ENCODE assay signal across 8 cellular contexts in genomic region chr11:118610773-118611432, GRCh38. TPM values are rescaled to one million over a fixed set of nuclear protein-coding genes. Genes with fewer than 3 reads are reported as not detected.
A peak's percentile ranks its signal among the peaks of the same experiment; 100 is the strongest.
DNase-seq lines count a peak whose midpoint lies in the region; ATAC-seq and TF ChIP-seq lines count a peak whose summit lies in the region.

No MANE protein-coding gene starts in this region.

- POLR2A ChIA-PET in activated CD4-positive, alpha-beta memory T cell treated with anti-CD3 and anti-CD28 coated beads, Interleukin-2, amount 10 ng/mL, durations not matched to agents 7 days and 5 days (lab: Charles Lee), result no interaction called here

- peak; percentile 65 for TF ChIP-seq CTCF in Loucy (conservative IDR thresholded peaks at IDR 0.05; ENCODE audit: low read length)
- TF ChIP-seq CTCF in dorsolateral prefrontal cortex (IDR thresholded peaks at IDR 0.05 in 54 of 56, conservative IDR thresholded peaks at IDR 0.05 in 2 of 56; ENCODE audit: low read depth in 1 of 56, partially characterized antibody in 56 of 56), result peak; percentile 77 to 97 (median 89)
- TF ChIP-seq CTCF in lower lobe of right lung (IDR thresholded peaks at IDR 0.05), result peak; percentile 92

- no peak overlapping the region for H3K27ac Mint-ChIP-seq in activated CD4-positive, alpha-beta memory T cell treated with anti-CD3 and anti-CD28 coated beads, Interleukin-2, amount 10 ng/mL, durations not matched to agents 7 days and 5 days

- H3K4me1 Mint-ChIP-seq in activated CD4-positive, alpha-beta memory T cell treated with anti-CD3 and anti-CD28 coated beads, Interleukin-2, amount 10 ng/mL, durations not matched to agents 7 days and 5 days, result peaks cover 26% of the 10 kb centered on the region

- no peaks in the 10 kb centered on the region for H4K20me1 ChIP-seq in Loucy (ENCODE audit: insufficient read depth, low read length, poor library complexity, severe bottlenecking)

- no peak overlapping the region for H3K4me2 ChIP-seq in Loucy (ENCODE audit: low read depth, low read length, poor library complexity, severe bottlenecking)

- H3K27me3 ChIP-seq in Loucy (ENCODE audit: insufficient read depth, low read length, poor library complexity, severe bottlenecking) (peaks cover 26% of the 10 kb centered on the region), dorsolateral prefrontal cortex (no peaks in the 10 kb centered on the region), lower lobe of right lung (ENCODE audit: low read depth) (peaks cover 8% of the 10 kb centered on the region)

- H3K4me1 ChIP-seq in Loucy (ENCODE audit: insufficient read depth, low read length, poor library complexity, severe bottlenecking) (no peaks in the 10 kb centered on the region), lower lobe of right lung (peaks cover 42% of the 10 kb centered on the region)

- H3K36me3 Mint-ChIP-seq in activated CD4-positive, alpha-beta memory T cell treated with anti-CD3 and anti-CD28 coated beads, Interleukin-2, amount 10 ng/mL, durations not matched to agents 7 days and 5 days (ENCODE audit: low read depth), result peaks cover 9% of the 10 kb centered on the region

- peak overlapping the region; percentile 25; the same call in 1 of the 2 replicates for H2AFZ ChIP-seq in Loucy (ENCODE audit: low read length)

- H3K4me3 Mint-ChIP-seq in activated CD4-positive, alpha-beta memory T cell treated with anti-CD3 and anti-CD28 coated beads, Interleukin-2, amount 10 ng/mL, durations not matched to agents 7 days and 5 days, result peak overlapping the region; percentile 50

- H3K27ac ChIP-seq in dorsolateral prefrontal cortex (peak overlapping the region; percentile 84 to 99 (median 97)), lower lobe of right lung (peak overlapping the region; percentile 87)

- intact Hi-C loops in dorsolateral prefrontal cortex (cut with DNase I), result loop anchor here in 1 of 2 donors (2.0 to 5.0 kb wide), 2 partner anchors 16 to 181 kb away; partner anchors contain the start of gene DDX6
- intact Hi-C loops in lower lobe of right lung (cut with DNase I), result no loop called here

- peaks cover 48% of the 10 kb centered on the region for H3K27me3 Mint-ChIP-seq in activated CD4-positive, alpha-beta memory T cell treated with anti-CD3 and anti-CD28 coated beads, Interleukin-2, amount 10 ng/mL, durations not matched to agents 7 days and 5 days

- ATAC-seq in lower lobe of right lung (peak; percentile 72 to 79), GM19324 (IDR thresholded peaks at IDR 0.05; ENCODE audit: low FRiP score, unreplicated experiment) (no peak)

- H3K9ac ChIP-seq in Loucy (ENCODE audit: low read depth, low read length, poor library complexity, severe bottlenecking), result no peak overlapping the region

- H3K9me3 ChIP-seq in Loucy (ENCODE audit: insufficient read depth, low read depth, low read length), result no peaks in the 10 kb centered on the region
- no peaks in the 10 kb centered on the region for H3K9me3 ChIP-seq in lower lobe of right lung

- H3K36me3 ChIP-seq in Loucy (ENCODE audit: insufficient read depth, low read length), result no peaks in the 10 kb centered on the region
- peaks cover 23% of the 10 kb centered on the region for H3K36me3 ChIP-seq in lower lobe of right lung

- H3K9me2 ChIP-seq in Loucy (replicated peaks; ENCODE audit: low read depth, low read length), result no peaks in the 10 kb centered on the region

- H3K9me3 Mint-ChIP-seq in activated CD4-positive, alpha-beta memory T cell treated with anti-CD3 and anti-CD28 coated beads, Interleukin-2, amount 10 ng/mL, durations not matched to agents 7 days and 5 days, result no peaks in the 10 kb centered on the region

- CTCF ChIA-PET in activated CD4-positive, alpha-beta memory T cell treated with anti-CD3 and anti-CD28 coated beads, Interleukin-2, amount 10 ng/mL, durations not matched to agents 7 days and 5 days (lab: Charles Lee), result interaction anchor here (0.7 to 6.6 kb wide), 6 partner anchors 10 to 179 kb away, joined by 3 to 69 read pairs (median 4); no protein-coding TSS in a partner anchor

- no peaks in the 10 kb centered on the region for H3F3A ChIP-seq in Loucy (ENCODE audit: low read depth)

- H3K79me2 ChIP-seq in Loucy (ENCODE audit: insufficient read depth, low read length), result no peaks in the 10 kb centered on the region

- no peak overlapping the region for H3K4me3 ChIP-seq in Loucy (ENCODE audit: low read length, poor library complexity, severe bottlenecking)
- peak overlapping the region; percentile 42 to 91 (median 63) for H3K4me3 ChIP-seq in dorsolateral prefrontal cortex
- peak overlapping the region; percentile 67 for H3K4me3 ChIP-seq in lower lobe of right lung

- DNase-seq in DMS153 treated with DMSO at 0.1 percent for 48 hours (lab: John Stamatoyannopoulos, UW; ENCODE audit: unreplicated experiment), result peak; percentile 6
- DNase-seq in DMS153 (lab: John Stamatoyannopoulos, UW), result no peak
- peak; percentile 82 for DNase-seq in activated CD4-positive, alpha-beta memory T cell treated with anti-CD3 and anti-CD28 coated beads, Interleukin-2, amount 10 ng/mL, durations not matched to agents 7 days and 5 days
- DNase-seq in dorsolateral prefrontal cortex, result peak; percentile 69 to 86 (median 78)
- DNase-seq in lower lobe of right lung, result peak; percentile 90
- DNase-seq in stimulated activated CD4-positive, alpha-beta T cell treated with anti-CD3 and anti-CD28 coated beads, TNF-alpha, amount 100 ng/mL, for 48 hours (ENCODE audit: low read depth in 3 of 3), result peak; percentile 69 to 84 (median 72)

RNA-seq across cellular contexts. Expression of gene PHLDB1, which starts 3.5 kb away (rescaled TPM):
- under 1 TPM; 0.53 to 0.63 TPM for total RNA-seq in activated CD4-positive, alpha-beta memory T cell treated with anti-CD3 and anti-CD28 coated beads, Interleukin-2, amount 10 ng/mL, durations not matched to agents 7 days and 5 days
- 100 to 1,000 TPM in 117 of 120 experiments, 10 to 100 TPM in 3; 68.2 to 983 (median 256) TPM for total RNA-seq in dorsolateral prefrontal cortex
- 71.8 TPM for total RNA-seq in lower lobe of right lung

RNA-seq across cellular contexts. Expression of gene ARCN1, which starts 38.7 kb away (rescaled TPM):
- total RNA-seq in activated CD4-positive, alpha-beta memory T cell treated with anti-CD3 and anti-CD28 coated beads, Interleukin-2, amount 10 ng/mL, durations not matched to agents 7 days and 5 days, result 100 to 1,000 TPM; 138 to 141 TPM
- 100 to 1,000 TPM in 36 of 120 experiments, 10 to 100 TPM in 84; 67.9 to 122 (median 95.9) TPM for total RNA-seq in dorsolateral prefrontal cortex
- total RNA-seq in lower lobe of right lung, result 122 TPM

RNA-seq across cellular contexts. Expression of gene IFT46, which starts 45.2 kb away (rescaled TPM):
- total RNA-seq in activated CD4-positive, alpha-beta memory T cell treated with anti-CD3 and anti-CD28 coated beads, Interleukin-2, amount 10 ng/mL, durations not matched to agents 7 days and 5 days, result 1 to 10 TPM; 9.6 to 10.0 TPM
- 10 to 100 TPM; 28.5 to 49.1 (median 37.4) TPM for total RNA-seq in dorsolateral prefrontal cortex
- total RNA-seq in lower lobe of right lung, result 18.5 TPM

Comparison
In these comparisons a context has a peak if more than half of its experiments do, and no peak if none do; other contexts are left out.
1. RNA of gene PHLDB1, which starts 3.5 kb away (total RNA-seq): 68.2 to 983 TPM in dorsolateral prefrontal cortex and 71.8 TPM in lower lobe of right lung (single experiment); 0.53 to 0.63 TPM in activated CD4-positive, alpha-beta memory T cell treated with anti-CD3 and anti-CD28 coated beads, Interleukin-2, amount 10 ng/mL, durations not matched to agents 7 days and 5 days; every median in the first group is over 10 times any median in the second.
2. Peak in every context shown above with its lines, with median percentiles within 50 percentile points of each other: CTCF ChIP-seq.